ENCODE assay signal across 1 cellular context in the genomic region with DNA sequence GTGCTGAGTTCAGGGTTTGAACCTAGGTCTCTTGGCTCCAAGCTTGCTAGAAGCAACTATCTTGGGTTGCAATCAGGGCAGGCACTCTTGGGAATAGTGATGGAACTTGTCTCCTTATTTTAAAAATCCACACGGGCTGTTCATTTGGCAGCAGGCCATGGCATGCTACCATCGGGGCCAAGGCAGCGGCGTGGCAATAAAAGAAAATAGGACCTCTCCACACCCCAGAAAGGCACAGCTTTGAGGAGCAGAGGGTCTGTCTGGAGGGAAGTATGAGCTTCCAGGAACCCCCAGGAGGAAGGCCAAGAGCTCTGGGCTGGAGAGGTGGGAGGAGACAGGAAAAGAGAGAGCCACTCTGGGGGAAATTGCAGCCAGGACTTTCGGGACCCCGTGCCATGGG.
TF ChIP-seq lines count a peak whose summit lies in the region.

No MANE protein-coding gene starts in this region.

TF ChIP-seq in endothelial cell of umbilical vein, 7 proteins besides CTCF, POLR2A, EP300 and RAD21:
- no peak for TF ChIP-seq GATA2 (IDR thresholded peaks at IDR 0.05; ENCODE audit: insufficient read depth, insufficient read length, low read depth, low read length)
- TF ChIP-seq MYC (IDR thresholded peaks at IDR 0.05; ENCODE audit: low read depth, low read length) = no peak
- TF ChIP-seq, protein P1, sequence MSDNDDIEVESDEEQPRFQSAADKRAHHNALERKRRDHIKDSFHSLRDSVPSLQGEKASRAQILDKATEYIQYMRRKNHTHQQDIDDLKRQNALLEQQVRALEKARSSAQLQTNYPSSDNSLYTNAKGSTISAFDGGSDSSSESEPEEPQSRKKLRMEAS (IDR thresholded peaks at IDR 0.05; ENCODE audit: insufficient read depth, insufficient read length) = no peak
- no peak for TF ChIP-seq POLR2AphosphoS5 (IDR thresholded peaks at IDR 0.05; ENCODE audit: insufficient read depth, low read depth, low read length)
- no peak for TF ChIP-seq FOS (IDR thresholded peaks at IDR 0.05; ENCODE audit: borderline replicate concordance, insufficient read depth, low read length)
- TF ChIP-seq JUN (IDR thresholded peaks at IDR 0.05; ENCODE audit: borderline replicate concordance, insufficient read depth, insufficient read length, low read depth) = no peak
- no peak for TF ChIP-seq EZH2 (IDR thresholded peaks at IDR 0.05; ENCODE audit: borderline replicate concordance, low read depth, low read length, severe bottlenecking)
